10 cellular contexts compared by ENCODE assay signal in the genomic region with DNA sequence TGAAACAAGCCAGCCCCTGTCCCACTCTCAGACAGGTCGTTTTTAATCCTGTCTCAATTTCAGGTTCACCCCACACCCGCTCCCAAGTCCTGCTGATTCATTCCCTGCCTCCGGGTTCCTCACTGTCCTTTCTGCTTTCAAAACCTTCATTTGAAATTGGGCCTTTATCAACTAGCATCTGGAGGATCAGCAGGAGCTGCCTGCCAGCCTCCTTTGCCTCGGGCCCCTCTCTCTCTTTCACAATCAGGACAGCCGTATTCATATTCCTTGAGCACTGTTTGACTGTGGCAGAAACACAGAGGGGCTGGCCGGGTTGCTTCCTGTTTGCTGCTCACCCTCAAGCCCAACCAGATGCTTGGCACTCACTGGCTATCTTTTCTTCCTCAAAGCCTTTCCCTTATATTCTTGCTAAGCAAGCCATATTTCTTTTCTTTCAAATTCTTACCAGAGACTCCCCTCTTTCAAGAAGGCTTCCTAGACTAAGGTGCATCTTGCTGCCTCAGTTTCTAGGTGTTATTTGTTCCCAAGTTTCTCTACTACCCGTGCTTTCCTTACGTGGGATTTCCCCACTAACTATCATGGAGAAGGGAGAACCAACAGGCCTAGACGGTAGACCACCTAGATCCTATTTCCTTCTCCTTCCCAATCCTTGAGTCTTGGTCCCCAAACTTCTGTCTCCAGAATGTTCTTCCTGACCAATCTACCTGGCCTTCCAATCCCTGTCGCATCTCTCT. TPM values are rescaled to one million over a fixed set of nuclear protein-coding genes. Genes with fewer than 3 reads are reported as not detected.
DNase-seq lines count a peak whose midpoint lies in the region; ATAC-seq and TF ChIP-seq lines count a peak whose summit lies in the region.
"Had no signal": no experiment of that assay in that cellular context is flagged by ENCODE, and none has a peak within 500 bp of the region (broad histone marks: within the 10 kb centered on the region; RNA-seq: fewer than 3 reads in every experiment).

No MANE protein-coding gene starts in this region.

- H3K27me3 ChIP-seq in smooth muscle cell (ENCODE audit: low read depth), result no peaks in the 10 kb centered on the region

- H3K4me1 ChIP-seq in smooth muscle cell (ENCODE audit: low read depth), result peaks cover 8% of the 10 kb centered on the region

- WGBS in smooth muscle cell (ENCODE audit: low lambda C conversion rate), result 41% methylated on average over 10 of the region's 10 CpGs

- H3K4me3 ChIP-seq in smooth muscle cell, result no peak overlapping the region

- H3K79me2 ChIP-seq in smooth muscle cell (ENCODE audit: low read depth), result no peaks in the 10 kb centered on the region

- peak overlapping the region; percentile 13 for H3K9ac ChIP-seq in smooth muscle cell (ENCODE audit: low read depth)

- peak; percentile 12 for DNase-seq in NCI-H2029 (lab: John Stamatoyannopoulos, UW)
- no peak for DNase-seq in NCI-H2029 treated with DMSO at 0.1 percent for 48 hours (lab: John Stamatoyannopoulos, UW)
- peak; percentile 23 for DNase-seq in SIG-M5 (lab: John Stamatoyannopoulos, UW)
- DNase-seq in smooth muscle cell (lab: John Stamatoyannopoulos, UW; ENCODE audit: unreplicated experiment), result no peak
- DNase-seq in stimulated activated CD4-positive, alpha-beta T cell treated with anti-CD3 and anti-CD28 coated beads, Interleukin-12 subunit alpha, Interleukin-12 subunit beta, amount 100 ng/mL, for 4 hours, result no peak
- DNase-seq in cortex of kidney (lab: John Stamatoyannopoulos, UW), result no peak

- peak overlapping the region; percentile 55 for H3K27ac ChIP-seq in smooth muscle cell (ENCODE audit: low read depth)

- no peaks in the 10 kb centered on the region for H3K36me3 ChIP-seq in smooth muscle cell (ENCODE audit: low read depth)

- TF ChIP-seq CTCF in smooth muscle cell (IDR thresholded peaks at IDR 0.05; ENCODE audit: borderline replicate concordance, insufficient read depth, poor library complexity, severe bottlenecking), result no peak

- no peaks in the 10 kb centered on the region for H3K9me3 ChIP-seq in smooth muscle cell (replicated peaks; ENCODE audit: low read depth)

- ATAC-seq in esophagus mucosa (peak; percentile 13), GM19035 (IDR thresholded peaks at IDR 0.05; ENCODE audit: unreplicated experiment) (no peak)

- peak overlapping the region; percentile 39 for H3K4me2 ChIP-seq in smooth muscle cell

- H2AFZ ChIP-seq in smooth muscle cell (ENCODE audit: low read depth), result peak overlapping the region; percentile 47

- H3F3A ChIP-seq in smooth muscle cell (ENCODE audit: low read depth), result peaks cover 7% of the 10 kb centered on the region

- no peaks in the 10 kb centered on the region for H4K20me1 ChIP-seq in smooth muscle cell (ENCODE audit: low read depth)

RNA-seq across cellular contexts. Expression of gene GALNT6, which starts 3.0 kb away (rescaled TPM):
- total RNA-seq in esophagus mucosa, result 13.4 TPM
- total RNA-seq in smooth muscle cell, result 38.5 and 55.6 TPM in 2 replicates
- polyA plus RNA-seq in smooth muscle cell, result 7.8 and 31.2 TPM in 2 replicates

RNA-seq across cellular contexts. Expression of gene SLC4A8, which starts 36.4 kb away (rescaled TPM):
- total RNA-seq in esophagus mucosa, result 0.20 TPM
- 2.2 and 5.2 TPM in 2 replicates for total RNA-seq in smooth muscle cell
- polyA plus RNA-seq in smooth muscle cell, result 1.00 and 1.3 TPM in 2 replicates

RNA-seq across cellular contexts. Expression of gene CELA1, which starts 41.8 kb away (rescaled TPM):
- not detected for total RNA-seq in esophagus mucosa
- total RNA-seq in smooth muscle cell, result not detected in 2 replicates
- not detected in 2 replicates for polyA plus RNA-seq in smooth muscle cell
- total RNA-seq: A172, renal cortical epithelial cell had no signal

Comparison
In these comparisons a context has a peak if more than half of its experiments do, and no peak if none do; other contexts are left out.
1. DNase-seq: peak in NCI-H2029 (single experiment) and SIG-M5 (single experiment); none in NCI-H2029 treated with DMSO at 0.1 percent for 48 hours (single experiment), smooth muscle cell (single experiment), stimulated activated CD4-positive, alpha-beta T cell treated with anti-CD3 and anti-CD28 coated beads, Interleukin-12 subunit alpha, Interleukin-12 subunit beta, amount 100 ng/mL, for 4 hours (single experiment) and cortex of kidney (single experiment).